8 cellular contexts compared by ENCODE assay signal in genomic region chr2:195659114-195659513, GRCh38. TPM values are rescaled to one million over a fixed set of nuclear protein-coding genes. Genes with fewer than 3 reads are reported as not detected.
DNase-seq lines count a peak whose midpoint lies in the region; TF ChIP-seq lines count a peak whose summit lies in the region.

No MANE protein-coding gene starts in this region.

- WGBS in neuronal stem cell (ENCODE audit: extremely low coverage in 2 of 2, insufficient read length in 2 of 2, insufficient replicate concordance in 1 of 2), 2 donors = no CpG with 5 or more reads among the region's 5 CpGs

- H3K79me1 ChIP-seq in neuronal stem cell (ENCODE audit: low read depth, low read length) = peaks cover 2% of the 10 kb centered on the region

- H3K9ac ChIP-seq in OCI-LY3 (ENCODE audit: low read length) = peak overlapping the region; percentile 93
- H3K9ac ChIP-seq in neuronal stem cell (ENCODE audit: low read depth, low read length, poor library complexity) = no peak overlapping the region

- H4K20me1 ChIP-seq in OCI-LY3 (ENCODE audit: insufficient read depth, low read length) = peaks cover 26% of the 10 kb centered on the region

- no peaks in the 10 kb centered on the region for H3K9me3 ChIP-seq in OCI-LY3 (ENCODE audit: insufficient read depth, low read length)
- no peaks in the 10 kb centered on the region for H3K9me3 ChIP-seq in neuronal stem cell (replicated peaks in 1 of 2; ENCODE audit: control insufficient read depth in 2 of 2, insufficient read depth in 1 of 2, low read depth in 1 of 2, low read length in 2 of 2)

- no peak for TF ChIP-seq CTCF in OCI-LY3 (IDR thresholded peaks at IDR 0.05; ENCODE audit: low read depth, low read length)
- no peak for TF ChIP-seq CTCF in coronary artery (IDR thresholded peaks at IDR 0.05)

- H3K27me3 ChIP-seq in OCI-LY3 (ENCODE audit: low read depth, low read length) = no peaks in the 10 kb centered on the region
- H3K27me3 ChIP-seq in neuronal stem cell (ENCODE audit: control insufficient read depth in 3 of 3, insufficient read depth in 3 of 3, low read depth in 1 of 3, low read length in 3 of 3) = no peaks in the 10 kb centered on the region

- DNase-seq in NCI-H1417 (lab: John Stamatoyannopoulos, UW) (peak in 2 of 3 experiments; percentile 27 to 37), NCI-H1417 treated with DMSO at 0.1 percent for 48 hours (lab: John Stamatoyannopoulos, UW) (no peak), coronary artery (ENCODE audit: low spot score) (no peak), neuronal stem cell (ENCODE audit: low spot score) (no peak), cortex of kidney (lab: John Stamatoyannopoulos, UW) (no peak), activated gamma-delta T cell (lab: John Stamatoyannopoulos, UW) (no peak), epidermal melanocyte (ENCODE audit: insufficient read length, low spot score) (no peak)

- H3K27ac ChIP-seq in OCI-LY3 (ENCODE audit: low read length) = peak overlapping the region; percentile 75
- H3K27ac ChIP-seq in coronary artery = peak overlapping the region in 1 of 2 donors; percentile 31
- H3K27ac ChIP-seq in neuronal stem cell (replicated peaks; ENCODE audit: low read length) = no peak overlapping the region

- H3K14ac ChIP-seq in neuronal stem cell (ENCODE audit: low read length) = no peak overlapping the region

- no peak overlapping the region for H2BK12ac ChIP-seq in neuronal stem cell (ENCODE audit: low read length)

- H3K4me3 ChIP-seq in OCI-LY3 (ENCODE audit: low read length) = peak overlapping the region; percentile 85
- H3K4me3 ChIP-seq in coronary artery = peak overlapping the region; percentile 91
- H3K4me3 ChIP-seq in neuronal stem cell (ENCODE audit: low read length in 2 of 2) = no peak overlapping the region

- H3K36me3 ChIP-seq in OCI-LY3 (replicated peaks; ENCODE audit: low read depth, low read length) (peaks cover 9% of the 10 kb centered on the region), neuronal stem cell (replicated peaks in 1 of 2; ENCODE audit: control insufficient read depth in 2 of 2, insufficient read depth in 2 of 2, low read length in 2 of 2) (peaks cover 0 to 11% of the 10 kb centered on the region in 2 donors)

- H3K4me1 ChIP-seq in OCI-LY3 (ENCODE audit: low read length) (peaks cover 44% of the 10 kb centered on the region), neuronal stem cell (ENCODE audit: control insufficient read depth in 2 of 2, insufficient read depth in 1 of 2, low read depth in 1 of 2, low read length in 2 of 2) (peaks cover 4 to 5% of the 10 kb centered on the region in 2 donors)

- H4K91ac ChIP-seq in neuronal stem cell (ENCODE audit: low read depth, low read length, poor library complexity) = no peak overlapping the region

- no peak overlapping the region for H3K18ac ChIP-seq in neuronal stem cell (ENCODE audit: low read length)

- H4K8ac ChIP-seq in neuronal stem cell (ENCODE audit: low read depth, low read length) = no peak overlapping the region

- H2BK5ac ChIP-seq in neuronal stem cell (ENCODE audit: low read length) = no peak overlapping the region

- H2BK15ac ChIP-seq in neuronal stem cell (ENCODE audit: low read length) = no peak overlapping the region

- no peak overlapping the region for H2BK120ac ChIP-seq in neuronal stem cell (ENCODE audit: low read depth, low read length)

- no peak overlapping the region for H3K4ac ChIP-seq in neuronal stem cell (ENCODE audit: low read length)

- no peak overlapping the region for H3K23ac ChIP-seq in neuronal stem cell (ENCODE audit: low read depth, low read length, poor library complexity)

- peaks cover 49% of the 10 kb centered on the region for H3K79me2 ChIP-seq in OCI-LY3 (ENCODE audit: low read length)

- H2AK5ac ChIP-seq in neuronal stem cell (ENCODE audit: low read depth, low read length) = no peak overlapping the region

- no peak overlapping the region for H2AFZ ChIP-seq in OCI-LY3 (ENCODE audit: low read depth, low read length)
- no peak overlapping the region for H2AFZ ChIP-seq in neuronal stem cell (ENCODE audit: low read length)

- peak overlapping the region; percentile 96 for H3K4me2 ChIP-seq in OCI-LY3 (ENCODE audit: low read length)
- peak overlapping the region; percentile 25 for H3K4me2 ChIP-seq in neuronal stem cell (ENCODE audit: insufficient read depth, low read length, poor library complexity, severe bottlenecking)

RNA-seq across cellular contexts. Expression of gene SLC39A10, which starts 2.1 kb away (rescaled TPM):
- 86.7 TPM for polyA plus RNA-seq in neuronal stem cell (2013, experiment 1 of 2)
- polyA plus RNA-seq in neuronal stem cell (2013, experiment 2 of 2) = 88.5 TPM

Comparison
In these comparisons a context has a peak if more than half of its experiments do, and no peak if none do; other contexts are left out.
1. DNase-seq: peak in NCI-H1417 (2 of 3); none in NCI-H1417 treated with DMSO at 0.1 percent for 48 hours (single experiment), coronary artery (single experiment), neuronal stem cell (single experiment), cortex of kidney (single experiment), activated gamma-delta T cell (single experiment) and epidermal melanocyte (single experiment).
2. H3K4me3 ChIP-seq: peak in OCI-LY3 (single experiment) and coronary artery (single experiment); none in neuronal stem cell (0 of 2).